33 cellular contexts compared by ENCODE assay signal in the genomic region with DNA sequence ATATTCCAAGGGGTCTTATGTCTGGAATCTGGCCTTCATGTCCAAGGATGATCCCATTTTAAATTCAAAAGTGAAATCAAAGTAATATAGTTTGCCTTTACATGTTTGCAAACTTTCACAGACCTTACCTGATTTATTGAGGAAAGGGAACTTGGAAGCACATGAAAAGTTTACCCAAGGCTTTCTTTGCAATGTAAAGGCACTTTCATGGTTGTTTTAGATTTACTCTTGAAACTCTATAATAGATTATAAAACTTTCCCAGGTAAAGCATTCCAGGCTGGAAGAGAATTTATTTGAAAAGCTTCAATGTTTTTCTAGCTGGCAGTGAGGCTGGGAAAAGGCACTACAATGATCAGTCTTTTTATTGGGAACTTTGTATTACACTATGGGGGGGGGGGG.
DNase-seq lines count a peak whose midpoint lies in the region; FAIRE-seq and TF ChIP-seq lines count a peak whose summit lies in the region.
"Had no signal": no experiment of that assay in that cellular context is flagged by ENCODE, and none has a peak within 500 bp of the region (broad histone marks: within the 10 kb centered on the region; RNA-seq: fewer than 3 reads in every experiment).

No MANE protein-coding gene starts in this region.

- intact Hi-C loops in prostate gland (cut with DNase I) = no loop called here
- intact Hi-C loops in head of caudate nucleus (cut with DNase I) = no loop called here

- H3K36me3 ChIP-seq in prostate gland (no peaks in the 10 kb centered on the region), smooth muscle cell (ENCODE audit: low read depth) (no peaks in the 10 kb centered on the region)
- H3K36me3 ChIP-seq: BE2C; BLaER1; BLaER1 treated with 17β-estradiol and CSF1 and Interleukin-3, amounts not matched to agents 10 nM and 100 nM had no signal

- no peak overlapping the region for H3K9ac ChIP-seq in smooth muscle cell (ENCODE audit: low read depth)
- H3K9ac ChIP-seq: BLaER1; BLaER1 treated with 17β-estradiol and CSF1 and Interleukin-3, amounts not matched to agents 10 nM and 100 nM had no signal

- H3K27me3 ChIP-seq in prostate gland (replicated peaks; ENCODE audit: insufficient read depth) = no peaks in the 10 kb centered on the region
- no peaks in the 10 kb centered on the region for H3K27me3 ChIP-seq in smooth muscle cell (ENCODE audit: low read depth)
- H3K27me3 ChIP-seq: BE2C had no signal

- H3K27ac ChIP-seq in prostate gland (no peak overlapping the region), smooth muscle cell (ENCODE audit: low read depth) (no peak overlapping the region)
- H3K27ac ChIP-seq: 22Rv1; A549; BLaER1; BLaER1 treated with 17β-estradiol and CSF1 and Interleukin-3, amounts not matched to agents 10 nM and 100 nM; C4-2B had no signal

- no peaks in the 10 kb centered on the region for H3K4me1 ChIP-seq in prostate gland (replicated peaks)
- no peaks in the 10 kb centered on the region for H3K4me1 ChIP-seq in smooth muscle cell (ENCODE audit: low read depth)
- H3K4me1 ChIP-seq: A549; BE2C; BLaER1; BLaER1 treated with 17β-estradiol and CSF1 and Interleukin-3, amounts not matched to agents 10 nM and 100 nM; Caco-2 had no signal

- H2AFZ ChIP-seq in smooth muscle cell (ENCODE audit: low read depth) = peak overlapping the region; percentile 11

- H3K9me3 ChIP-seq in prostate gland (no peaks in the 10 kb centered on the region), smooth muscle cell (replicated peaks; ENCODE audit: low read depth) (no peaks in the 10 kb centered on the region)
- H3K9me3 ChIP-seq: A549; BE2C; BLaER1; BLaER1 treated with 17β-estradiol and CSF1 and Interleukin-3, amounts not matched to agents 10 nM and 100 nM; Caco-2 had no signal

- H3K79me2 ChIP-seq in smooth muscle cell (ENCODE audit: low read depth) = no peaks in the 10 kb centered on the region

- no peaks in the 10 kb centered on the region for H3F3A ChIP-seq in smooth muscle cell (ENCODE audit: low read depth)

- FAIRE-seq in GM19239 (lab: Jason Lieb, UNC) = no peak
- FAIRE-seq: A204.1, A549, D721Med had no signal

- peak overlapping the region; percentile 12 for H3K4me2 ChIP-seq in smooth muscle cell
- H3K4me2 ChIP-seq: A549; BLaER1; BLaER1 treated with 17β-estradiol and CSF1 and Interleukin-3, amounts not matched to agents 10 nM and 100 nM had no signal

- no peak for TF ChIP-seq POLR2A in prostate gland (IDR thresholded peaks at IDR 0.05)

- no peak overlapping the region for H3K4me3 ChIP-seq in LNCaP clone FGC (ENCODE audit: low read depth, low read length)
- no peak overlapping the region for H3K4me3 ChIP-seq in prostate gland
- H3K4me3 ChIP-seq in smooth muscle cell = no peak overlapping the region
- H3K4me3 ChIP-seq: A549; BLaER1; BLaER1 treated with 17β-estradiol and CSF1 and Interleukin-3, amounts not matched to agents 10 nM and 100 nM had no signal

- DNase-seq in LNCaP clone FGC (ENCODE audit: low read depth) (peak; percentile 65), prostate gland (ENCODE audit: low spot score) (peak; percentile 3), smooth muscle cell (lab: John Stamatoyannopoulos, UW; ENCODE audit: unreplicated experiment) (no peak), head of caudate nucleus (no peak), GM19239 (ENCODE audit: insufficient read length, low spot score) (no peak)
- DNase-seq in activated CD4-positive, alpha-beta T cell treated with anti-CD3 and anti-CD28 coated beads for 48 hours = no peak
- DNase-seq: 8988T; ACHN; AML-193; BE2C; C1 segment of cervical spinal cord; Caco-2; Calu3; CD4-positive, alpha-beta memory T cell; CD4-positive, alpha-beta T cell; CD4-positive, CD25-positive, alpha-beta regulatory T cell; CD8-positive, alpha-beta memory T cell; CD8-positive, alpha-beta T cell; COR-L47; DMS 273 treated with DMSO at 0.1 percent for 48 hours; DMS153; DMS53; DMS79; DMS79 treated with DMSO at 0.1 percent for 48 hours; DND-41; EL had no signal

- H4K20me1 ChIP-seq in smooth muscle cell (ENCODE audit: low read depth) = no peaks in the 10 kb centered on the region
- H4K20me1 ChIP-seq: BLaER1 treated with 17β-estradiol and CSF1 and Interleukin-3, amounts not matched to agents 10 nM and 100 nM had no signal

- TF ChIP-seq CTCF in LNCaP clone FGC (IDR thresholded peaks at IDR 0.05; ENCODE audit: control insufficient read depth, extremely low read depth, insufficient read depth) (no peak), prostate gland (IDR thresholded peaks at IDR 0.05) (no peak), smooth muscle cell (IDR thresholded peaks at IDR 0.05; ENCODE audit: borderline replicate concordance, insufficient read depth, poor library complexity, severe bottlenecking) (no peak)

Comparison
In these comparisons a context has a peak if more than half of its experiments do, and no peak if none do; other contexts are left out.
1. DNase-seq: peak in LNCaP clone FGC (single experiment) and prostate gland (single experiment); none in smooth muscle cell (single experiment), activated CD4-positive, alpha-beta T cell treated with anti-CD3 and anti-CD28 coated beads for 48 hours (single experiment), head of caudate nucleus (0 of 42) and GM19239 (single experiment).